In the genomic region with DNA sequence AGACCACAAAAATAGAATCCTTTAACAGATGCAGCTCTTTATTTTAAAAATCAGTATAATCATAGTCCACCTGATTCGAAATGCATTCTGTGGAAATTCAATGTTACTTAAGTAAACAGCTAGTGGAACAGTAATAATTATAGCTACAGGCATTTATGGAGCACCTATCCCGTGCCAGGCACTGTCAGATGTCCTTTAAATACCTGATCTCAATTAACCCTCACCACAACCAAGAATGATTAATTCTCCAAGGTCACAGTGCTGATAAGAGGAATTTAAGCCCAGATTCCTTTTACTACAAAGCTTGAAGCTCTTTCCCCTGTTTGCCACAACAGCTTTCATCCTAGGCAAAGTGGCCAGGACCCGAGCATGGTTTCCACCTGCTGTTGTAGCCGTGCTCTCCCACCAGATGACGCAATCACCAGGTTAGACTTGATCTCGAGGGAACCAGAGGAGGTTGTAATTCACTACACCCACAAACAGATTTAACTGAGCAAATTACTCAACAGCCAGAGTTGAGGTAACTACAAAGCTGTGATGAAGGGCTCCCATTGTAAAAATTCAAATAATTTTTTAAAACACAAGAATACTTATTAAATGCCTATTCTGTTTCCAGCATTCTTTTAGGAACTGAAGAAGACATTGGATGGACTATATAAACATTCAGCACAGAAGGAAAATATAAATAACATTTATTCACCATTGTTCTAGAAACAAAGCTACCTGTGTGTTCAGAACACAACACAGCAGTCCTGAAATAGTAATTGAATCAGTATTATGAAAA, we compare ENCODE assay signal across 8 cellular contexts. TPM values are rescaled to one million over a fixed set of nuclear protein-coding genes. Genes with fewer than 3 reads are reported as not detected.
A peak's percentile ranks its signal among the peaks of the same experiment; 100 is the strongest.
DNase-seq lines count a peak whose midpoint lies in the region; ATAC-seq, FAIRE-seq and TF ChIP-seq lines count a peak whose summit lies in the region.

No MANE protein-coding gene starts in this region.

- no peaks in the 10 kb centered on the region for H3K9me2 ChIP-seq in GM23338 (ENCODE audit: insufficient read depth)

- peaks cover 5% of the 10 kb centered on the region; the same call in 2 of the 3 replicates for H3K9me3 Mint-ChIP-seq in GM23338

- FAIRE-seq in endothelial cell of umbilical vein (lab: Jason Lieb, UNC): no peak

- H3K27ac ChIP-seq in DND-41 (ENCODE audit: low read length): no peak overlapping the region
- H3K27ac ChIP-seq in GM23338 (ENCODE audit: low read depth): peak overlapping the region; percentile 0; the same call in 1 of the 2 replicates
- H3K27ac ChIP-seq in VCaP: peak overlapping the region; percentile 19; the same call in 1 of the 2 replicates
- H3K27ac ChIP-seq in endothelial cell of umbilical vein (ENCODE audit: insufficient read depth, low read depth, low read length): no peak overlapping the region
- no peak overlapping the region for H3K27ac ChIP-seq in parathyroid adenoma

- H3K79me2 ChIP-seq in DND-41 (ENCODE audit: insufficient read depth, low read length): peaks cover 11% of the 10 kb centered on the region
- H3K79me2 ChIP-seq in GM23338 (replicated peaks; ENCODE audit: insufficient read depth): peaks cover 88% of the 10 kb centered on the region
- H3K79me2 ChIP-seq in endothelial cell of umbilical vein (ENCODE audit: control insufficient read depth, insufficient read depth, low read length): peaks cover 4% of the 10 kb centered on the region
- H3K79me2 ChIP-seq in parathyroid adenoma: no peaks in the 10 kb centered on the region

- H3K36me3 ChIP-seq in DND-41 (ENCODE audit: insufficient read depth, low read length) (0 out of 2 replicates have a peak, but pooled peaks cover 3% of the 10 kb centered on the region), GM23338 (ENCODE audit: insufficient read depth) (no peaks in the 10 kb centered on the region), endothelial cell of umbilical vein (ENCODE audit: control insufficient read depth in 2 of 2, extremely low read depth in 1 of 2, insufficient read depth in 2 of 2, low read length in 2 of 2) (no peaks in the 10 kb centered on the region), parathyroid adenoma (ENCODE audit: control insufficient read depth, insufficient read depth, low read length) (no peaks in the 10 kb centered on the region)

- no peak for TF ChIP-seq POLR2A in endothelial cell of umbilical vein (IDR thresholded peaks at IDR 0.05; ENCODE audit: low read depth, low read length)

- H3K9me3 ChIP-seq in DND-41 (ENCODE audit: insufficient read depth, low read length, severe bottlenecking) (no peaks in the 10 kb centered on the region), endothelial cell of umbilical vein (replicated peaks; ENCODE audit: control insufficient read depth, insufficient read depth, low read length) (no peaks in the 10 kb centered on the region), parathyroid adenoma (ENCODE audit: control insufficient read depth, low read length) (no peaks in the 10 kb centered on the region)

- H3K9ac ChIP-seq in DND-41 (ENCODE audit: low read depth, low read length) (no peak overlapping the region), endothelial cell of umbilical vein (replicated peaks; ENCODE audit: extremely low read depth, insufficient read depth, low read length) (no peak overlapping the region), parathyroid adenoma (no peak overlapping the region)

- dilution Hi-C loops in endothelial cell of umbilical vein (cut with MboI; ENCODE audit: extremely low pct_ligation_motif_present, low sequenced_read_pairs): no loop called here

- POLR2A ChIA-PET in endothelial cell of umbilical vein (lab: Charles Lee): interaction anchor here (1.7 kb wide), 1 partner anchor 79 kb away, joined by 6 read pairs; no protein-coding TSS in a partner anchor

- H3K4me2 ChIP-seq in DND-41 (ENCODE audit: insufficient read depth, low read length) (no peak overlapping the region), GM23338 (no peak overlapping the region), endothelial cell of umbilical vein (ENCODE audit: insufficient read depth, low read length) (no peak overlapping the region), parathyroid adenoma (ENCODE audit: low read length) (no peak overlapping the region)

- DNase-seq in DND-41: peak; percentile 39
- peak; percentile 93 for DNase-seq in GM23338 (ENCODE audit: low spot score)
- DNase-seq in NCI-H1417 (lab: John Stamatoyannopoulos, UW): peak; percentile 63 to 83 (median 66)
- DNase-seq in endothelial cell of umbilical vein (ENCODE audit: low read depth, low spot score): peak; percentile 31
- DNase-seq in hippocampal formation (lab: John Stamatoyannopoulos, UW): no peak

- H3K4me3 ChIP-seq in DND-41 (ENCODE audit: low read depth in 1 of 2, low read length in 2 of 2) (no peak overlapping the region), GM23338 (no peak overlapping the region), endothelial cell of umbilical vein (replicated peaks in 1 of 3; ENCODE audit: insufficient read depth in 1 of 3, low read depth in 1 of 3, low read length in 3 of 3) (no peak overlapping the region), parathyroid adenoma (ENCODE audit: low read depth, low read length) (no peak overlapping the region)

- peaks cover 4% of the 10 kb centered on the region for H3K27me3 Mint-ChIP-seq in GM23338 (ENCODE audit: insufficient read depth, low read depth, poor library complexity)

- no peaks in the 10 kb centered on the region for H3F3A ChIP-seq in GM23338 (replicated peaks; ENCODE audit: low read depth)

- no peak overlapping the region for H3K4me3 Mint-ChIP-seq in GM23338

- peaks cover 22% of the 10 kb centered on the region for H3K36me3 Mint-ChIP-seq in GM23338 (ENCODE audit: low read depth)

- peak overlapping the region; percentile 16; the same call in 1 of the 2 replicates for H3K27ac Mint-ChIP-seq in GM23338

- H3K27me3 ChIP-seq in DND-41 (ENCODE audit: insufficient read depth, low read length, poor library complexity): no peaks in the 10 kb centered on the region
- no peaks in the 10 kb centered on the region for H3K27me3 ChIP-seq in GM23338 (ENCODE audit: insufficient read depth)
- H3K27me3 ChIP-seq in endothelial cell of umbilical vein (ENCODE audit: control insufficient read depth in 2 of 2, insufficient read depth in 2 of 2, low read length in 2 of 2): no peaks in the 10 kb centered on the region
- H3K27me3 ChIP-seq in parathyroid adenoma (ENCODE audit: control insufficient read depth, insufficient read depth, low read length): no peaks in the 10 kb centered on the region

- H3K4me1 ChIP-seq in DND-41 (ENCODE audit: insufficient read depth, low read length) (no peaks in the 10 kb centered on the region), GM23338 (ENCODE audit: insufficient read depth) (peaks cover 8% of the 10 kb centered on the region; the same call in 1 of the 2 replicates), endothelial cell of umbilical vein (ENCODE audit: control insufficient read depth, extremely low read depth, insufficient read depth, low read length) (peaks cover 5% of the 10 kb centered on the region), parathyroid adenoma (no peaks in the 10 kb centered on the region)

- ATAC-seq in DND-41 (ENCODE audit: insufficient read depth, low read depth): peak; percentile 67
- ATAC-seq in GM23338: peak; percentile 94
- ATAC-seq in HG02642 (IDR thresholded peaks at IDR 0.05; ENCODE audit: poor library complexity, unreplicated experiment): no peak

- peaks cover 21% of the 10 kb centered on the region for H3K4me1 Mint-ChIP-seq in GM23338

- CTCF ChIA-PET in endothelial cell of umbilical vein (lab: Charles Lee): interaction anchor here (0.8 to 4.5 kb wide), 16 partner anchors 10 to 154 kb away, joined by 3 to 74 read pairs (median 8); partner anchors contain the start of gene PRDM10

- H3K9me1 ChIP-seq in endothelial cell of umbilical vein (replicated peaks; ENCODE audit: control insufficient read depth, extremely low read depth, insufficient read depth, low read length): no peaks in the 10 kb centered on the region

- H2AFZ ChIP-seq in DND-41 (ENCODE audit: low read depth, low read length): no peak overlapping the region
- no peak overlapping the region for H2AFZ ChIP-seq in GM23338
- H2AFZ ChIP-seq in endothelial cell of umbilical vein (ENCODE audit: low read depth, low read length): no peak overlapping the region
- no peak overlapping the region for H2AFZ ChIP-seq in parathyroid adenoma

- no TSS peak for BruUV-seq in endothelial cell of umbilical vein (replicated peaks; lab: Mats Ljungman, UMichigan)

- TF ChIP-seq CTCF in DND-41 (IDR thresholded peaks at IDR 0.05; ENCODE audit: borderline replicate concordance, extremely low read depth, low read length, poor library complexity, severe bottlenecking) (peak; percentile 26), GM23338 (conservative IDR thresholded peaks at IDR 0.05; ENCODE audit: low read depth in 2 of 2) (peak; percentile 60 to 74), VCaP (conservative IDR thresholded peaks at IDR 0.05) (peak; percentile 74), endothelial cell of umbilical vein (IDR thresholded peaks at IDR 0.05; ENCODE audit: extremely low read depth in 1 of 2, insufficient read depth in 1 of 2, low read depth in 1 of 2, low read length in 2 of 2) (peak in 1 of 2 donors; percentile 35), parathyroid adenoma (IDR thresholded peaks at IDR 0.05) (peak; percentile 23)

- intact Hi-C loops in endothelial cell of umbilical vein (cut with micrococcal nuclease): loop anchor here (1.0 kb wide), 1 partner anchor 140 kb away; no protein-coding TSS in a partner anchor

- H4K20me1 ChIP-seq in DND-41 (ENCODE audit: insufficient read depth, low read length) (no peaks in the 10 kb centered on the region), GM23338 (replicated peaks; ENCODE audit: insufficient read depth) (peaks cover 12% of the 10 kb centered on the region), endothelial cell of umbilical vein (replicated peaks; ENCODE audit: control insufficient read depth, extremely low read depth, insufficient read depth, low read length) (no peaks in the 10 kb centered on the region)

TF ChIP-seq in GM23338, 12 proteins besides CTCF, POLR2A, EP300 and RAD21:
- TF ChIP-seq ZNF114 (CRISPR knock-in tag; IDR thresholded peaks at IDR 0.05) (no peak), CREB1 (CRISPR knock-in tag; IDR thresholded peaks at IDR 0.05; ENCODE audit: low read depth) (no peak)

TF ChIP-seq in endothelial cell of umbilical vein, 7 proteins besides CTCF, POLR2A, EP300 and RAD21 (continues in another document):
- TF ChIP-seq POLR2AphosphoS5 (IDR thresholded peaks at IDR 0.05; ENCODE audit: insufficient read depth, low read depth, low read length): no peak

RNA-seq across cellular contexts. Expression of gene PRDM10, which starts 10.3 kb away (rescaled TPM):
- total RNA-seq in GM23338 (2014; rRNA removed; shearing (Covaris generic)): 12.5 and 14.9 TPM in 2 replicates
- polyA plus RNA-seq in GM23338 (2016; fragmentation: Nextera tagmentation; extraction: Ambion mirVana) (4.0 and 5.2 TPM in 2 replicates), endothelial cell of umbilical vein (9.6 TPM in 2 replicates)
- total RNA-seq in endothelial cell of umbilical vein: 10.2 and 13.0 TPM in 2 replicates
- 3.6 and 4.1 TPM in 2 replicates for polyA plus RNA-seq in endothelial cell of umbilical vein (2011; cell fraction: cytosol; rRNA removed)
- polyA plus RNA-seq in endothelial cell of umbilical vein (2011; cell fraction: nucleus; rRNA removed): 17.7 and 21.4 TPM in 2 replicates
- 5.5 TPM in 2 replicates for polyA plus RNA-seq in endothelial cell of umbilical vein (2012)
- polyA minus RNA-seq in endothelial cell of umbilical vein: 20.2 and 25.9 TPM in 2 replicates
- 5.9 TPM for polyA minus RNA-seq in endothelial cell of umbilical vein (2011; cell fraction: cytosol; rRNA and poly(A)+ RNA removed)
- polyA minus RNA-seq in endothelial cell of umbilical vein (2011; cell fraction: nucleus; rRNA and poly(A)+ RNA removed): 15.3 and 33.4 TPM in 2 replicates

Comparison
In these comparisons a context has a peak if more than half of its experiments do, and no peak if none do; other contexts are left out.
1. DNase-seq: peak in DND-41 (single experiment), GM23338 (single experiment), NCI-H1417 (3 of 3) and endothelial cell of umbilical vein (single experiment); none in hippocampal formation (0 of 2).
2. H3K27ac ChIP-seq: peak in GM23338 (single experiment) and VCaP (single experiment); none in DND-41 (single experiment), endothelial cell of umbilical vein (single experiment) and parathyroid adenoma (single experiment).